19 cellular contexts compared by ENCODE assay signal in genomic region chr19:19271828-19272599, GRCh38. TPM values are rescaled to one million over a fixed set of nuclear protein-coding genes. Genes with fewer than 3 reads are reported as not detected.
DNase-seq lines count a peak whose midpoint lies in the region; ATAC-seq and TF ChIP-seq lines count a peak whose summit lies in the region.
"Had no signal": no experiment of that assay in that cellular context is flagged by ENCODE, and none has a peak within 500 bp of the region (broad histone marks: within the 10 kb centered on the region; RNA-seq: fewer than 3 reads in every experiment).

No MANE protein-coding gene starts in this region.

- H3K4me3 ChIP-seq in SJSA1 (peak overlapping the region; percentile 46), iPS-18c (ENCODE audit: insufficient read depth, low read depth, low read length) (peak overlapping the region; percentile 55; the same call in 1 of the 2 replicates), neuronal stem cell (ENCODE audit: low read length in 2 of 2) (peak overlapping the region; percentile 49 to 87)
- H3K4me3 ChIP-seq in naive thymus-derived CD4-positive, alpha-beta T cell (ENCODE audit: low read length): no peak overlapping the region
- H3K4me3 ChIP-seq: SK-N-MC had no signal

- H4K8ac ChIP-seq in neuronal stem cell (ENCODE audit: low read depth, low read length): no peak overlapping the region

- no CpG with 5 or more reads among the region's 8 CpGs for WGBS in neuronal stem cell (ENCODE audit: extremely low coverage in 2 of 2, insufficient read length in 2 of 2, insufficient replicate concordance in 1 of 2), 2 donors

- H3K9me3 Mint-ChIP-seq in immature natural killer cell: no peaks in the 10 kb centered on the region
- no peaks in the 10 kb centered on the region for H3K9me3 Mint-ChIP-seq in naive thymus-derived CD4-positive, alpha-beta T cell
- H3K9me3 Mint-ChIP-seq: activated CD8-positive, alpha-beta T cell treated with anti-CD3 and anti-CD28 coated beads for 36 hours; activated T-helper 2 cell treated with anti-CD3 and anti-CD28 coated beads, Interferon-gamma antibody, Interleukin-2, Interleukin-4, amounts not matched to agents 10 μg/mL and 5 μg/mL and 100 μg/mL, durations not matched to agents 14 hours and 24 hours and 36 hours; natural killer cell had no signal

- H3K36me3 ChIP-seq in SJSA1: peaks cover 12% of the 10 kb centered on the region
- H3K36me3 ChIP-seq in neuronal stem cell (replicated peaks in 1 of 2; ENCODE audit: control insufficient read depth in 2 of 2, insufficient read depth in 2 of 2, low read length in 2 of 2): peaks cover 11 to 23% of the 10 kb centered on the region in 2 donors
- peaks cover 0 to 17% (median 0%) of the 10 kb centered on the region in 3 experiments for H3K36me3 ChIP-seq in naive thymus-derived CD4-positive, alpha-beta T cell (ENCODE audit: control insufficient read depth in 2 of 3, insufficient read depth in 3 of 3, low read length in 3 of 3)

- H2BK12ac ChIP-seq in neuronal stem cell (ENCODE audit: low read length): no peak overlapping the region

- peak overlapping the region; percentile 91 for H2AFZ ChIP-seq in neuronal stem cell (ENCODE audit: low read length)

- peak; percentile 29 for DNase-seq in GM10266 (ENCODE audit: extremely low spot score)
- DNase-seq in SJSA1 (ENCODE audit: low read depth in 1 of 2, low spot score in 2 of 2): no peak
- DNase-seq in neuronal stem cell (ENCODE audit: low spot score): no peak
- DNase-seq in immature natural killer cell: no peak
- DNase-seq in naive thymus-derived CD4-positive, alpha-beta T cell: no peak
- DNase-seq in kidney tubule cell (ENCODE audit: low spot score): no peak
- DNase-seq: activated CD8-positive, alpha-beta T cell treated with anti-CD3 and anti-CD28 coated beads for 36 hours; DMS 273 treated with DMSO at 0.1 percent for 48 hours; left cardiac atrium; natural killer cell; NCI-H1436 treated with DMSO at 0.1 percent for 48 hours; NCI-H446 treated with DMSO at 0.1 percent for 48 hours; stimulated activated CD4-positive, alpha-beta T cell treated with anti-CD3 and anti-CD28 coated beads, Interleukin-4, amount 100 ng/mL, for 1 hour; tibial artery had no signal

- no peaks in the 10 kb centered on the region for H3K79me1 ChIP-seq in neuronal stem cell (ENCODE audit: low read depth, low read length)

- H3K4ac ChIP-seq in neuronal stem cell (ENCODE audit: low read length): peak overlapping the region; percentile 53

- no peak overlapping the region for H3K27ac Mint-ChIP-seq in immature natural killer cell
- peak overlapping the region in 1 of 9 donors; percentile 14 for H3K27ac Mint-ChIP-seq in naive thymus-derived CD4-positive, alpha-beta T cell
- H3K27ac Mint-ChIP-seq: activated CD8-positive, alpha-beta T cell treated with anti-CD3 and anti-CD28 coated beads for 36 hours; activated T-helper 2 cell treated with anti-CD3 and anti-CD28 coated beads, Interferon-gamma antibody, Interleukin-2, Interleukin-4, amounts not matched to agents 10 μg/mL and 5 μg/mL and 100 μg/mL, durations not matched to agents 14 hours and 24 hours and 36 hours; natural killer cell had no signal

- H3K4me2 ChIP-seq in neuronal stem cell (ENCODE audit: insufficient read depth, low read length, poor library complexity, severe bottlenecking): peak overlapping the region; percentile 56

- no peak for TF ChIP-seq CTCF in GM10266 (IDR thresholded peaks at IDR 0.05; ENCODE audit: control insufficient read depth, insufficient read depth, low read depth, missing control alignments)

- peak overlapping the region; percentile 43 for H2BK15ac ChIP-seq in neuronal stem cell (ENCODE audit: low read length)

- peak overlapping the region; percentile 90 for H2BK5ac ChIP-seq in neuronal stem cell (ENCODE audit: low read length)

- intact Hi-C loops in naive thymus-derived CD4-positive, alpha-beta T cell (cut with micrococcal nuclease): no loop called here

- H3K27me3 Mint-ChIP-seq in immature natural killer cell (ENCODE audit: low read depth in 3 of 3): peaks cover 0 to 8% (median 7%) of the 10 kb centered on the region in 3 donors
- peaks cover 11 to 28% (median 20%) of the 10 kb centered on the region in 5 donors for H3K27me3 Mint-ChIP-seq in naive thymus-derived CD4-positive, alpha-beta T cell

- H3K27me3 ChIP-seq in SJSA1 (replicated peaks) (no peaks in the 10 kb centered on the region), neuronal stem cell (ENCODE audit: control insufficient read depth in 3 of 3, insufficient read depth in 3 of 3, low read depth in 1 of 3, low read length in 3 of 3) (no peaks in the 10 kb centered on the region)
- H3K27me3 ChIP-seq in naive thymus-derived CD4-positive, alpha-beta T cell (ENCODE audit: control insufficient read depth in 2 of 2, insufficient read depth in 2 of 2, low read length in 2 of 2): no peaks in the 10 kb centered on the region

- CTCF ChIA-PET in naive thymus-derived CD4-positive, alpha-beta T cell (lab: Charles Lee): no interaction called here

- H3K18ac ChIP-seq in neuronal stem cell (ENCODE audit: low read length): peak overlapping the region; percentile 98

- H4K91ac ChIP-seq in neuronal stem cell (ENCODE audit: low read depth, low read length, poor library complexity): no peak overlapping the region

- H2BK120ac ChIP-seq in neuronal stem cell (ENCODE audit: low read depth, low read length): no peak overlapping the region

- POLR2A ChIA-PET in naive thymus-derived CD4-positive, alpha-beta T cell (lab: Charles Lee): no interaction called here

- H3K9me3 ChIP-seq in SJSA1 (replicated peaks): no peaks in the 10 kb centered on the region
- H3K9me3 ChIP-seq in iPS-18c (ENCODE audit: control insufficient read depth, insufficient read depth, low read length): peaks cover 2% of the 10 kb centered on the region
- no peaks in the 10 kb centered on the region for H3K9me3 ChIP-seq in neuronal stem cell (replicated peaks in 1 of 2; ENCODE audit: control insufficient read depth in 2 of 2, insufficient read depth in 1 of 2, low read depth in 1 of 2, low read length in 2 of 2)
- no peaks in the 10 kb centered on the region for H3K9me3 ChIP-seq in naive thymus-derived CD4-positive, alpha-beta T cell (ENCODE audit: control insufficient read depth in 2 of 3, low read length in 3 of 3)
- H3K9me3 ChIP-seq: tibial artery had no signal

- H3K9ac ChIP-seq in neuronal stem cell (ENCODE audit: low read depth, low read length, poor library complexity): no peak overlapping the region

- peak overlapping the region; percentile 73 for H3K23ac ChIP-seq in neuronal stem cell (ENCODE audit: low read depth, low read length, poor library complexity)

- peak overlapping the region in 2 of 5 donors; percentile 24 to 35 for H3K4me3 Mint-ChIP-seq in immature natural killer cell
- H3K4me3 Mint-ChIP-seq in naive thymus-derived CD4-positive, alpha-beta T cell: peak overlapping the region in 3 of 10 donors; percentile 1 to 32 (median 16)
- H3K4me3 Mint-ChIP-seq: activated CD8-positive, alpha-beta T cell treated with anti-CD3 and anti-CD28 coated beads for 36 hours; natural killer cell had no signal

- H2AK5ac ChIP-seq in neuronal stem cell (ENCODE audit: low read depth, low read length): peak overlapping the region; percentile 89

- no peak for ATAC-seq in GM18517 (IDR thresholded peaks at IDR 0.05; ENCODE audit: unreplicated experiment)
- ATAC-seq in naive thymus-derived CD4-positive, alpha-beta T cell: no peak
- ATAC-seq: activated CD8-positive, alpha-beta T cell treated with anti-CD3 and anti-CD28 coated beads for 36 hours had no signal

- H3K36me3 Mint-ChIP-seq in immature natural killer cell: peaks cover 3 to 12% (median 4%) of the 10 kb centered on the region in 3 donors
- peaks cover 0 to 15% (median 6%) of the 10 kb centered on the region in 5 donors for H3K36me3 Mint-ChIP-seq in naive thymus-derived CD4-positive, alpha-beta T cell
- H3K36me3 Mint-ChIP-seq: natural killer cell had no signal

- peaks cover 0 to 3% of the 10 kb centered on the region in 2 donors for H3K4me1 Mint-ChIP-seq in immature natural killer cell
- H3K4me1 Mint-ChIP-seq in naive thymus-derived CD4-positive, alpha-beta T cell: peaks cover 4 to 12% (median 10%) of the 10 kb centered on the region in 7 donors

- H3K27ac ChIP-seq in SJSA1 (no peak overlapping the region), neuronal stem cell (replicated peaks; ENCODE audit: low read length) (no peak overlapping the region)
- H3K27ac ChIP-seq in naive thymus-derived CD4-positive, alpha-beta T cell (ENCODE audit: low read depth, low read length): no peak overlapping the region
- H3K27ac ChIP-seq: epithelial cell of prostate, SK-N-MC, tibial artery had no signal

- H3K4me1 ChIP-seq in SJSA1 (replicated peaks) (peaks cover 9% of the 10 kb centered on the region), neuronal stem cell (ENCODE audit: control insufficient read depth in 2 of 2, insufficient read depth in 1 of 2, low read depth in 1 of 2, low read length in 2 of 2) (peaks cover 0 to 5% of the 10 kb centered on the region in 2 donors)
- H3K4me1 ChIP-seq in naive thymus-derived CD4-positive, alpha-beta T cell (ENCODE audit: control insufficient read depth in 2 of 2, insufficient read depth in 2 of 2, low read length in 2 of 2): no peaks in the 10 kb centered on the region

- H3K14ac ChIP-seq in neuronal stem cell (ENCODE audit: low read length): no peak overlapping the region

RNA-seq across cellular contexts. Expression of gene TM6SF2, which starts 1.1 kb away (rescaled TPM):
- 0.31 and 1.1 TPM in 2 replicates for total RNA-seq in SJSA1 (2014; rRNA removed; shearing (Covaris generic))
- 11.0 TPM for polyA plus RNA-seq in neuronal stem cell (2013, experiment 1 of 2)
- polyA plus RNA-seq in neuronal stem cell (2013, experiment 2 of 2): 10.3 TPM
- polyA plus RNA-seq in immature natural killer cell: not detected
- under 1 TPM in 1 of 5 experiments, not detected in 4; 0.81 TPM for total RNA-seq in naive thymus-derived CD4-positive, alpha-beta T cell
- not detected for polyA plus RNA-seq in naive thymus-derived CD4-positive, alpha-beta T cell
- total RNA-seq: activated CD8-positive, alpha-beta T cell treated with anti-CD3 and anti-CD28 coated beads for 36 hours; activated T-helper 2 cell treated with anti-CD3 and anti-CD28 coated beads, Interferon-gamma antibody, Interleukin-2, Interleukin-4, amounts not matched to agents 10 μg/mL and 5 μg/mL and 100 μg/mL, durations not matched to agents 14 hours and 24 hours and 36 hours; natural killer cell had no signal

RNA-seq across cellular contexts. Expression of gene SUGP1, which starts 48.3 kb away (rescaled TPM):
- 22.2 and 27.1 TPM in 2 replicates for total RNA-seq in SJSA1 (2014; rRNA removed; shearing (Covaris generic))
- polyA plus RNA-seq in neuronal stem cell (2013, experiment 1 of 2): 53.3 TPM
- 55.9 TPM for polyA plus RNA-seq in neuronal stem cell (2013, experiment 2 of 2)
- 10 to 100 TPM; 25.4 to 47.1 (median 27.7) TPM for polyA plus RNA-seq in immature natural killer cell
- 10 to 100 TPM; 59.7 to 96.6 (median 77.5) TPM for total RNA-seq in naive thymus-derived CD4-positive, alpha-beta T cell
- polyA plus RNA-seq in naive thymus-derived CD4-positive, alpha-beta T cell: 10 to 100 TPM; 36.0 to 40.8 TPM

RNA-seq across cellular contexts. Expression of gene MAU2, which starts 48.6 kb away (rescaled TPM):
- total RNA-seq in SJSA1 (2014; rRNA removed; shearing (Covaris generic)): 19.7 and 30.1 TPM in 2 replicates
- 17.0 TPM for polyA plus RNA-seq in neuronal stem cell (2013, experiment 1 of 2)
- 17.6 TPM for polyA plus RNA-seq in neuronal stem cell (2013, experiment 2 of 2)
- 10 to 100 TPM in 2 of 3 donors, 1 to 10 TPM in 1; 8.5 to 25.5 (median 21.0) TPM for polyA plus RNA-seq in immature natural killer cell
- 100 to 1,000 TPM in 4 of 5 experiments, 10 to 100 TPM in 1; 93.7 to 170 (median 136) TPM for total RNA-seq in naive thymus-derived CD4-positive, alpha-beta T cell
- polyA plus RNA-seq in naive thymus-derived CD4-positive, alpha-beta T cell: 10 to 100 TPM; 16.5 to 29.3 TPM
